14 cellular contexts compared by ENCODE assay signal in genomic region chr3:183577336-183577735, GRCh38.
"Had no signal": no experiment of that assay in that cellular context is flagged by ENCODE, and none has a peak within 500 bp of the region (broad histone marks: within the 10 kb centered on the region; RNA-seq: fewer than 3 reads in every experiment).

No MANE protein-coding gene starts in this region.

- ATAC-seq: gastrocnemius medialis; left ventricle myocardium superior; stimulated activated naive CD8-positive, alpha-beta T cell treated with anti-CD3 and anti-CD28 coated beads, Interleukin-15, Interleukin-2, amounts not matched to agents 100 U/mL and 50 U/mL, for 24 hours; upper lobe of right lung had no signal

- H3K27ac Mint-ChIP-seq: activated CD4-positive, alpha-beta memory T cell treated with anti-CD3 and anti-CD28 coated beads for 36 hours; activated naive CD8-positive, alpha-beta T cell treated with anti-CD3 and anti-CD28 coated beads for 36 hours; nephron progenitor cell had no signal

- H3K27me3 Mint-ChIP-seq: activated CD4-positive, alpha-beta memory T cell treated with anti-CD3 and anti-CD28 coated beads for 36 hours had no signal

- H3K4me1 ChIP-seq: colonic mucosa had no signal

- H3K36me3 Mint-ChIP-seq: activated CD4-positive, alpha-beta memory T cell treated with anti-CD3 and anti-CD28 coated beads for 36 hours; activated naive CD8-positive, alpha-beta T cell treated with anti-CD3 and anti-CD28 coated beads for 36 hours had no signal

- DNase-seq: activated CD4-positive, alpha-beta memory T cell treated with anti-CD3 and anti-CD28 coated beads for 36 hours; activated CD4-positive, alpha-beta T cell treated with anti-CD3 and anti-CD28 coated beads for 48 hours; activated naive CD4-positive, alpha-beta T cell treated with Interleukin-2 at 50 U/mL for 16 hours; activated naive CD8-positive, alpha-beta T cell treated with anti-CD3 and anti-CD28 coated beads for 36 hours; activated T-cell treated with anti-CD3 and anti-CD28 coated beads, Interleukin-2, amount 50 U/mL, for 48 hours; colonic mucosa; dorsolateral prefrontal cortex; esophagus squamous epithelium; gastrocnemius medialis; left ventricle myocardium superior; nephron progenitor cell; stimulated activated CD4-positive, alpha-beta T cell treated with anti-CD3 and anti-CD28 coated beads, Interleukin-4, amount 100 ng/mL, for 4 hours; stimulated activated naive CD8-positive, alpha-beta T cell treated with anti-CD3 and anti-CD28 coated beads, Interleukin-15, Interleukin-2, amounts not matched to agents 100 U/mL and 50 U/mL, for 24 hours; upper lobe of right lung had no signal

- H3K36me3 ChIP-seq: colonic mucosa, esophagus squamous epithelium, gastrocnemius medialis, upper lobe of right lung had no signal

- H3K9me3 Mint-ChIP-seq: activated CD4-positive, alpha-beta memory T cell treated with anti-CD3 and anti-CD28 coated beads for 36 hours; activated naive CD8-positive, alpha-beta T cell treated with anti-CD3 and anti-CD28 coated beads for 36 hours; nephron progenitor cell had no signal

- H3K4me3 ChIP-seq: colonic mucosa, dorsolateral prefrontal cortex, esophagus squamous epithelium, gastrocnemius medialis, upper lobe of right lung had no signal

- H3K4me1 Mint-ChIP-seq: activated naive CD8-positive, alpha-beta T cell treated with anti-CD3 and anti-CD28 coated beads for 36 hours had no signal

- H3K9me3 ChIP-seq: colonic mucosa, esophagus squamous epithelium, gastrocnemius medialis, upper lobe of right lung had no signal

- H3K27me3 ChIP-seq: colonic mucosa, dorsolateral prefrontal cortex, esophagus squamous epithelium, gastrocnemius medialis, upper lobe of right lung had no signal

- H3K27ac ChIP-seq: colonic mucosa, esophagus squamous epithelium, gastrocnemius medialis, upper lobe of right lung had no signal

- H3K4me3 Mint-ChIP-seq: activated CD4-positive, alpha-beta memory T cell treated with anti-CD3 and anti-CD28 coated beads for 36 hours; activated naive CD8-positive, alpha-beta T cell treated with anti-CD3 and anti-CD28 coated beads for 36 hours; nephron progenitor cell had no signal
